In genomic region chr17:1002771-1003555, GRCh38 we compare ENCODE assay signal across 12 cellular contexts. TPM values are rescaled to one million over a fixed set of nuclear protein-coding genes. Genes with fewer than 3 reads are reported as not detected.
DNase-seq lines count a peak whose midpoint lies in the region; ATAC-seq, FAIRE-seq and TF ChIP-seq lines count a peak whose summit lies in the region.
"Had no signal": no experiment of that assay in that cellular context is flagged by ENCODE, and none has a peak within 500 bp of the region (broad histone marks: within the 10 kb centered on the region; RNA-seq: fewer than 3 reads in every experiment).

No MANE protein-coding gene starts in this region.

- H3K36me3 ChIP-seq in BJ (ENCODE audit: control insufficient read depth, insufficient read depth, low read length) (peaks cover 25% of the 10 kb centered on the region), SK-N-SH (replicated peaks in 1 of 2; ENCODE audit: control insufficient read depth in 1 of 2, insufficient read depth in 2 of 2, low read length in 1 of 2) (peaks cover 43 to 60% of the 10 kb centered on the region in 2 experiments), parathyroid adenoma (ENCODE audit: control insufficient read depth, insufficient read depth, low read length) (no peaks in the 10 kb centered on the region), Karpas-422 (ENCODE audit: insufficient read depth, low read length) (peaks cover 28% of the 10 kb centered on the region; the same call in 1 of the 2 replicates), small intestine (ENCODE audit: control insufficient read depth in 2 of 2, insufficient read depth in 2 of 2, low read length in 2 of 2) (peaks cover 12 to 31% of the 10 kb centered on the region in 2 donors)

- H3K4me2 ChIP-seq in SK-N-SH, result peak overlapping the region; percentile 58
- H3K4me2 ChIP-seq in parathyroid adenoma (ENCODE audit: low read length), result no peak overlapping the region
- no peak overlapping the region for H3K4me2 ChIP-seq in Karpas-422 (ENCODE audit: low read depth, low read length, poor library complexity, severe bottlenecking)

- no peak for ATAC-seq in HG02885 (IDR thresholded peaks at IDR 0.05; ENCODE audit: poor library complexity, unreplicated experiment)
- ATAC-seq: K562 had no signal

- peaks cover 53% of the 10 kb centered on the region for H3F3A ChIP-seq in SK-N-SH (replicated peaks; ENCODE audit: insufficient read depth)

- H3K9me3 ChIP-seq in SK-N-SH (no peaks in the 10 kb centered on the region), parathyroid adenoma (ENCODE audit: control insufficient read depth, low read length) (no peaks in the 10 kb centered on the region), Karpas-422 (ENCODE audit: low read length) (no peaks in the 10 kb centered on the region), small intestine (ENCODE audit: control insufficient read depth, low read depth) (no peaks in the 10 kb centered on the region)
- H3K9me3 ChIP-seq: SJSA1 had no signal

- WGBS in SK-N-SH (ENCODE audit: low lambda C conversion rate), result 57% methylated on average over 17 of the region's 19 CpGs
- WGBS in small intestine, 3 donors, result 61 to 78% (median 75%) methylated on average over 19 of the region's 19 CpGs

- H3K9ac ChIP-seq in SK-N-SH, result 0 out of 2 replicates have a peak overlapping the region, but pooled peaks have one; percentile 4
- H3K9ac ChIP-seq in parathyroid adenoma, result no peak overlapping the region
- H3K9ac ChIP-seq in Karpas-422 (ENCODE audit: low read length), result no peak overlapping the region

- POLR2A ChIA-PET in BJ (lab: Charles Lee), result interaction anchor here (0.5 kb wide), 1 partner anchor 601 kb away, joined by 3 read pairs; no protein-coding TSS in a partner anchor
- POLR2A ChIA-PET in SK-N-SH (lab: Yijun Ruan, JAX), result interaction anchor here (1.1 kb wide), 1 partner anchor 54 kb away, joined by 3 read pairs; no protein-coding TSS in a partner anchor

- DNase-seq in BJ (ENCODE audit: low read depth), result peak; percentile 36
- no peak for DNase-seq in SK-N-SH
- DNase-seq in fibroblast of villous mesenchyme (ENCODE audit: low read depth), result peak; percentile 71
- DNase-seq in cortex of kidney (lab: John Stamatoyannopoulos, UW), result no peak
- DNase-seq in Karpas-422, result no peak
- no peak for DNase-seq in small intestine
- DNase-seq: activated T-cell treated with anti-CD3 and anti-CD28 coated beads, Interleukin-2, amount 50 U/mL, for 1 hour; GOT3 had no signal

- H3K79me2 ChIP-seq in SK-N-SH (ENCODE audit: insufficient read depth) (peaks cover 14% of the 10 kb centered on the region), parathyroid adenoma (peaks cover under 1% of the 10 kb centered on the region), Karpas-422 (ENCODE audit: low read length) (peaks cover 10% of the 10 kb centered on the region)

- CTCF ChIA-PET in BJ (lab: Yijun Ruan, JAX), result interaction anchor here (1.0 to 5.2 kb wide), 3 partner anchors 53 to 250 kb away, joined by 3 to 54 read pairs (median 5); no protein-coding TSS in a partner anchor
- CTCF ChIA-PET in SK-N-SH (lab: Yijun Ruan, JAX), result interaction anchor here (0.6 to 4.5 kb wide), 5 partner anchors 9 to 53 kb away, joined by 3 to 30 read pairs (median 3); no protein-coding TSS in a partner anchor

- FAIRE-seq in small intestine (lab: Jason Lieb, UNC), result no peak
- FAIRE-seq: K562 had no signal

- no peak for TF ChIP-seq RAD21 in SK-N-SH (IDR thresholded peaks at IDR 0.05; ENCODE audit: low read length)

- no peaks in the 10 kb centered on the region for H3K9me2 ChIP-seq in SK-N-SH
- H3K9me2 ChIP-seq in Karpas-422 (replicated peaks; ENCODE audit: insufficient read depth, low read length), result no peaks in the 10 kb centered on the region

- TF ChIP-seq CTCF in BJ (IDR thresholded peaks at IDR 0.05; ENCODE audit: insufficient read depth, low read depth, low read length), result no peak
- no peak; the same call in 1 of the 2 replicates for TF ChIP-seq CTCF in SK-N-SH (IDR thresholded peaks at IDR 0.05)
- TF ChIP-seq CTCF in fibroblast of villous mesenchyme (IDR thresholded peaks at IDR 0.05; ENCODE audit: insufficient read depth, low read depth, low read length), result no peak
- no peak for TF ChIP-seq CTCF in parathyroid adenoma (IDR thresholded peaks at IDR 0.05)

- peak overlapping the region; percentile 11 to 84; a peak in 3 of 4 replicates for H3K27ac ChIP-seq in SK-N-SH (ENCODE audit: low read depth in 2 of 2, low read length in 1 of 2)
- peak overlapping the region; percentile 29 for H3K27ac ChIP-seq in parathyroid adenoma
- H3K27ac ChIP-seq in Karpas-422 (ENCODE audit: low read length), result no peak overlapping the region
- H3K27ac ChIP-seq in small intestine (ENCODE audit: low read depth in 1 of 2, low read length in 1 of 2), result peak overlapping the region in 1 of 2 donors; percentile 81
- H3K27ac ChIP-seq: SJSA1 had no signal

- H3K4me1 ChIP-seq in SK-N-SH (ENCODE audit: control insufficient read depth in 1 of 2, insufficient read depth in 2 of 2, low read depth in 1 of 2, low read length in 1 of 2) (peaks cover 19 to 47% of the 10 kb centered on the region in 2 experiments; a peak in 3 of 4 replicates), parathyroid adenoma (peaks cover 18% of the 10 kb centered on the region), Karpas-422 (ENCODE audit: low read length) (peaks cover 14% of the 10 kb centered on the region), small intestine (ENCODE audit: control insufficient read depth in 2 of 2, insufficient read depth in 1 of 2, low read depth in 1 of 2, low read length in 1 of 2) (peaks cover 0 to 3% of the 10 kb centered on the region in 2 donors)

- H3K4me3 ChIP-seq in BJ (ENCODE audit: low read depth, low read length), result no peak overlapping the region
- H3K4me3 ChIP-seq in SK-N-SH (ENCODE audit: low read depth in 2 of 2, low read length in 1 of 2), result no peak overlapping the region
- no peak overlapping the region for H3K4me3 ChIP-seq in fibroblast of villous mesenchyme (ENCODE audit: low read depth, low read length)
- no peak overlapping the region for H3K4me3 ChIP-seq in parathyroid adenoma (ENCODE audit: low read depth, low read length)
- H3K4me3 ChIP-seq in Karpas-422 (ENCODE audit: low read length), result no peak overlapping the region
- no peak overlapping the region for H3K4me3 ChIP-seq in small intestine (ENCODE audit: low read depth in 1 of 2, low read length in 2 of 2)
- H3K4me3 ChIP-seq: K562, SJSA1 had no signal

- H3K27me3 ChIP-seq in BJ (ENCODE audit: control insufficient read depth, insufficient read depth, low read length) (no peaks in the 10 kb centered on the region), SK-N-SH (ENCODE audit: insufficient read depth) (no peaks in the 10 kb centered on the region), parathyroid adenoma (ENCODE audit: control insufficient read depth, insufficient read depth, low read length) (no peaks in the 10 kb centered on the region), Karpas-422 (ENCODE audit: low read length) (no peaks in the 10 kb centered on the region), small intestine (ENCODE audit: control insufficient read depth in 2 of 2, insufficient read depth in 2 of 2, low read length in 2 of 2) (no peaks in the 10 kb centered on the region)
- H3K27me3 ChIP-seq: SJSA1 had no signal

- H4K20me1 ChIP-seq in SK-N-SH (ENCODE audit: insufficient read depth) (peaks cover 73% of the 10 kb centered on the region), Karpas-422 (ENCODE audit: insufficient read depth, low read depth, low read length) (peaks cover 27% of the 10 kb centered on the region)

- H2AFZ ChIP-seq in SK-N-SH (ENCODE audit: low read depth), result no peak overlapping the region
- H2AFZ ChIP-seq in parathyroid adenoma, result no peak overlapping the region
- no peak overlapping the region for H2AFZ ChIP-seq in Karpas-422 (ENCODE audit: low read length)

- peak; percentile 14 to 40; a peak in 2 of 4 replicates for TF ChIP-seq EP300 in SK-N-SH (IDR thresholded peaks at IDR 0.05; ENCODE audit: borderline replicate concordance in 1 of 2, low read depth in 1 of 2, low read length in 1 of 2)

TF ChIP-seq in SK-N-SH, 30 proteins besides CTCF, POLR2A, EP300 and RAD21 (continues in another document):
- peak; percentile 68 for TF ChIP-seq JUND (IDR thresholded peaks at IDR 0.05)
- TF ChIP-seq MEF2A (IDR thresholded peaks at IDR 0.05; ENCODE audit: borderline replicate concordance, low read depth), result 0 out of 2 replicates have a peak, but pooled peaks have one; percentile 16
- TF ChIP-seq NFIC (IDR thresholded peaks at IDR 0.05; ENCODE audit: borderline replicate concordance), result peak; percentile 66
- no peak; the same call in 1 of the 2 replicates for TF ChIP-seq ZBTB33 (IDR thresholded peaks at IDR 0.05; ENCODE audit: borderline replicate concordance, low read depth)
- no peak for TF ChIP-seq RFX5 (IDR thresholded peaks at IDR 0.05; ENCODE audit: low read length)

RNA-seq across cellular contexts. Expression of gene TIMM22, which starts 6.0 kb away (rescaled TPM):
- polyA plus RNA-seq in BJ (2011; rRNA removed) (12.6 and 14.3 TPM in 2 replicates), SK-N-SH (2012; rRNA removed) (9.9 and 10.7 TPM in 2 replicates), small intestine (1 to 10 TPM; 6.9 to 8.5 (median 7.6) TPM)
- 8.1 and 10.8 TPM in 2 replicates for polyA minus RNA-seq in BJ (2011; rRNA and poly(A)+ RNA removed)
- polyA plus RNA-seq in SK-N-SH (2012; cell fraction: cytosol; rRNA removed), result 11.3 and 11.4 TPM in 2 replicates
- polyA plus RNA-seq in SK-N-SH (2012; cell fraction: nucleus; rRNA removed), result 5.0 and 5.2 TPM in 2 replicates
- 16.8 and 20.3 TPM in 2 replicates for total RNA-seq in fibroblast of villous mesenchyme
- total RNA-seq in Karpas-422 (2014; rRNA removed; shearing (Covaris generic); ENCODE audit: low replicate concordance), result 4.7 and 7.2 TPM in 2 replicates

RNA-seq across cellular contexts. Expression of gene NXN, which starts 23.4 kb away (rescaled TPM):
- polyA plus RNA-seq in BJ (2011; rRNA removed), result 65.3 and 88.8 TPM in 2 replicates
- polyA minus RNA-seq in BJ (2011; rRNA and poly(A)+ RNA removed), result 74.4 and 127 TPM in 2 replicates
- polyA plus RNA-seq in SK-N-SH (2012; rRNA removed), result 19.5 and 23.9 TPM in 2 replicates
- 13.0 and 16.3 TPM in 2 replicates for polyA plus RNA-seq in SK-N-SH (2012; cell fraction: cytosol; rRNA removed)
- 16.6 and 20.7 TPM in 2 replicates for polyA plus RNA-seq in SK-N-SH (2012; cell fraction: nucleus; rRNA removed)
- total RNA-seq in fibroblast of villous mesenchyme, result 91.5 and 124 TPM in 2 replicates
- 1.1 TPM in 1 of 2 replicates, not detected in the other for total RNA-seq in Karpas-422 (2014; rRNA removed; shearing (Covaris generic); ENCODE audit: low replicate concordance)
- polyA plus RNA-seq in small intestine, result 10 to 100 TPM in 1 of 3 donors, 1 to 10 TPM in 2; 2.2 to 12.5 (median 6.2) TPM

Comparison
In these comparisons a context has a peak if more than half of its experiments do, and no peak if none do; other contexts are left out.
1. DNase-seq: peak in BJ (single experiment) and fibroblast of villous mesenchyme (single experiment); none in SK-N-SH (single experiment), cortex of kidney (single experiment), Karpas-422 (single experiment) and small intestine (single experiment).